Comparison of ENCODE assay signal across 2 cellular contexts in genomic region chr2:170505631-170506270, GRCh38.
TF ChIP-seq lines count a peak whose summit lies in the region.

No MANE protein-coding gene starts in this region.

TF ChIP-seq in IMR-90, 13 proteins besides CTCF, POLR2A, EP300 and RAD21:
- TF ChIP-seq SMC3 (IDR thresholded peaks at IDR 0.05; ENCODE audit: low read depth, low read length) (no peak), CHD1 (IDR thresholded peaks at IDR 0.05; ENCODE audit: low read depth, low read length) (no peak), MXI1 (IDR thresholded peaks at IDR 0.05; ENCODE audit: borderline replicate concordance, low read depth, low read length) (no peak), NFE2L2 (IDR thresholded peaks at IDR 0.05; ENCODE audit: low read depth, low read length) (no peak)

TF ChIP-seq in K562, 482 proteins besides CTCF, POLR2A, EP300 and RAD21:
- TF ChIP-seq FOXJ2 (tag; IDR thresholded peaks at IDR 0.05) (0 out of 2 replicates have a peak, but pooled peaks have one; percentile 33), GATA2 (CRISPR knock-in tag; IDR thresholded peaks at IDR 0.05) (0 out of 2 replicates have a peak, but pooled peaks have one; percentile 35), ZNF639 (CRISPR knock-in tag; conservative IDR thresholded peaks at IDR 0.05 in 1 of 2, IDR thresholded peaks at IDR 0.05 in 1 of 2) (0 out of 4 replicates have a peak, but pooled peaks of 1 of the 2 experiments have one; percentile 25), MTA3 (IDR thresholded peaks at IDR 0.05; ENCODE audit: borderline replicate concordance) (0 out of 2 replicates have a peak, but pooled peaks have one; percentile 25), ASH1L (IDR thresholded peaks at IDR 0.05; ENCODE audit: borderline replicate concordance, low read depth, partially characterized antibody) (no peak), DACH1 (IDR thresholded peaks at IDR 0.05; ENCODE audit: partially characterized antibody) (no peak), MGA (IDR thresholded peaks at IDR 0.05) (peak; percentile 8; the same call in 1 of the 2 replicates), CTBP1 (IDR thresholded peaks at IDR 0.05; ENCODE audit: borderline replicate concordance) (0 out of 2 replicates have a peak, but pooled peaks have one; percentile 55), RNF2 (IDR thresholded peaks at IDR 0.05) (peak; percentile 15; the same call in 1 of the 2 replicates), TFE3 (CRISPR knock-in tag; IDR thresholded peaks at IDR 0.05) (peak; percentile 34; the same call in 1 of the 2 replicates), TEAD1 (CRISPR knock-in tag; IDR thresholded peaks at IDR 0.05) (0 out of 4 replicates have a peak, but pooled peaks of 1 of the 2 experiments have one; percentile 20), POLR2B (IDR thresholded peaks at IDR 0.05; ENCODE audit: low read depth, partially characterized antibody) (no peak), POLR2H (tag; IDR thresholded peaks at IDR 0.05; ENCODE audit: low read depth) (no peak), SOX6 (IDR thresholded peaks at IDR 0.05) (peak; percentile 50; the same call in 1 of the 2 replicates)
